10 cellular contexts compared by ENCODE assay signal in the genomic region with DNA sequence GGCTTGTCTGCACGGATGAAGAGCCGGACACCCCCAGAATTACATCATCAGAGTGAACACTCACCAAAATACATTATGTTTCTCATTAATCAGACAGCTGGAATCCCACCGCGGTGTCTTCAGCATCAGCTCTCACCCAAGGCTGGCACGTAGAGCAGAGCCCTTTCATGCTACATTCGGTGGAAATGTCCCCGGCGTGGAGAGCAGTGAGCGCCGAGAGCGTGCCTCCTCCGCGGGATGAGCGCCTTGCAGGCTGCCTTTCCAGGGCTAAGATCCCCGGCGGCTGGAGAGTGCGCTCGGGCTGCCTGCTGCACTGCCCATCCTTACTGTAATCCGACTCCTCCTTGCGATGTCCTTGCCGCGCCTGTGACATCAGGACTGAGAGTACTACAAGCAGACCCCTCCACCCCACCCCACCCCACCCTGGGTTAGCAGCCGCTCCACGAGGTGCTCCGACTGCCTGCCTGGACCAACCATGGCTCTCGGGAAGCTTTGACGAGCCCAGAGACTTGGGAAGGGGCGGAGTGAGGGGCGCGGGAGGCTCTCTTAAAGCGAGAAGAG. TPM values are rescaled to one million over a fixed set of nuclear protein-coding genes. Genes with fewer than 3 reads are reported as not detected.
A peak's percentile ranks its signal among the peaks of the same experiment; 100 is the strongest.
DNase-seq lines count a peak whose midpoint lies in the region; ATAC-seq and TF ChIP-seq lines count a peak whose summit lies in the region.
"Had no signal": no experiment of that assay in that cellular context is flagged by ENCODE, and none has a peak within 500 bp of the region (broad histone marks: within the 10 kb centered on the region; RNA-seq: fewer than 3 reads in every experiment).

A gene with protein sequence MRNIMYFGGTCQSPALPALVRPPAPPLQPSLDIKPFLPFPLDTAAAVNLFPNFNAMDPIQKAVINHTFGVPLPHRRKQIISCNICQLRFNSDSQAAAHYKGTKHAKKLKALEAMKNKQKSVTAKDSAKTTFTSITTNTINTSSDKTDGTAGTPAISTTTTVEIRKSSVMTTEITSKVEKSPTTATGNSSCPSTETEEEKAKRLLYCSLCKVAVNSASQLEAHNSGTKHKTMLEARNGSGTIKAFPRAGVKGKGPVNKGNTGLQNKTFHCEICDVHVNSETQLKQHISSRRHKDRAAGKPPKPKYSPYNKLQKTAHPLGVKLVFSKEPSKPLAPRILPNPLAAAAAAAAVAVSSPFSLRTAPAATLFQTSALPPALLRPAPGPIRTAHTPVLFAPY (minus strand): TSS at position 380 of the 561 bp plus-strand sequence. CDS start 294 bp downstream, at position 86.

- peak; percentile 56 to 63 for ATAC-seq in gastrocnemius medialis
- ATAC-seq in activated CD8-positive, alpha-beta memory T cell treated with anti-CD3 and anti-CD28 coated beads, Interleukin-2, amount 10 ng/mL, durations not matched to agents 7 days and 5 days = no peak

- H3K4me3 Mint-ChIP-seq in activated CD8-positive, alpha-beta memory T cell treated with anti-CD3 and anti-CD28 coated beads, Interleukin-2, amount 10 ng/mL, durations not matched to agents 7 days and 5 days = no peak within 1 kb of the TSS

- no peaks in the 10 kb centered on the region for H3K36me3 ChIP-seq in gastrocnemius medialis

- peak within 1 kb of the TSS; percentile 35 for H3K4me3 ChIP-seq in HFF-Myc (replicated peaks; ENCODE audit: low read depth, low read length)
- peak within 1 kb of the TSS; percentile 75 for H3K4me3 ChIP-seq in iPS-11a (ENCODE audit: low read depth, low read length)
- H3K4me3 ChIP-seq in gastrocnemius medialis = peak within 1 kb of the TSS; percentile 54 to 62 (median 56)

- CTCF ChIA-PET in activated CD8-positive, alpha-beta memory T cell treated with anti-CD3 and anti-CD28 coated beads, Interleukin-2, amount 10 ng/mL, durations not matched to agents 7 days and 5 days (lab: Charles Lee) = no interaction called here

- no peaks in the 10 kb centered on the region for H3K9me3 ChIP-seq in gastrocnemius medialis

- no peaks in the 10 kb centered on the region for H3K4me1 Mint-ChIP-seq in activated CD8-positive, alpha-beta memory T cell treated with anti-CD3 and anti-CD28 coated beads, Interleukin-2, amount 10 ng/mL, durations not matched to agents 7 days and 5 days

- peaks cover 5% of the 10 kb centered on the region for H3K27me3 Mint-ChIP-seq in activated CD8-positive, alpha-beta memory T cell treated with anti-CD3 and anti-CD28 coated beads, Interleukin-2, amount 10 ng/mL, durations not matched to agents 7 days and 5 days

- H3K27ac ChIP-seq in gastrocnemius medialis = peak within 1 kb of the TSS; percentile 30 to 75 (median 64)

- peaks cover 5 to 12% of the 10 kb centered on the region in 2 donors for H3K4me1 ChIP-seq in gastrocnemius medialis

- H3K27ac Mint-ChIP-seq in activated CD8-positive, alpha-beta memory T cell treated with anti-CD3 and anti-CD28 coated beads, Interleukin-2, amount 10 ng/mL, durations not matched to agents 7 days and 5 days = no peak within 1 kb of the TSS

- in situ Hi-C loops in gastrocnemius medialis (cut with MboI; ENCODE audit: low sequenced_read_pairs in 4 of 4) = loop anchor here in 3 of 4 donors (10.0 kb wide), 1 partner anchor 144 kb away; no protein-coding TSS in a partner anchor

- no peak for TF ChIP-seq CTCF in HFF-Myc (IDR thresholded peaks at IDR 0.05; ENCODE audit: low read depth, low read length, missing control alignments)
- TF ChIP-seq CTCF in gastrocnemius medialis (IDR thresholded peaks at IDR 0.05 in 4 of 5, conservative IDR thresholded peaks at IDR 0.05 in 1 of 5) = no peak

- peak in 1 of 2 donors; percentile 29 for TF ChIP-seq POLR2A in gastrocnemius medialis (IDR thresholded peaks at IDR 0.05)

- peaks cover 0 to 4% (median 0%) of the 10 kb centered on the region in 3 donors for H3K27me3 ChIP-seq in gastrocnemius medialis

- H3K36me3 Mint-ChIP-seq in activated CD8-positive, alpha-beta memory T cell treated with anti-CD3 and anti-CD28 coated beads, Interleukin-2, amount 10 ng/mL, durations not matched to agents 7 days and 5 days = no peaks in the 10 kb centered on the region

- DNase-seq in HFF-Myc (ENCODE audit: extremely low read depth, low read depth) = peak; percentile 7
- peak; percentile 29 for DNase-seq in brain pericyte (ENCODE audit: low read depth, low spot score)
- DNase-seq in gastrocnemius medialis = peak; percentile 21 to 22
- no peak for DNase-seq in activated CD8-positive, alpha-beta memory T cell treated with anti-CD3 and anti-CD28 coated beads, Interleukin-2, amount 10 ng/mL, durations not matched to agents 7 days and 5 days
- no peak for DNase-seq in GDM1 (lab: John Stamatoyannopoulos, UW)
- no peak for DNase-seq in epidermal melanocyte (ENCODE audit: insufficient read length, low spot score)
- no peak for DNase-seq in NCI-H510A (lab: John Stamatoyannopoulos, UW)
- DNase-seq: stimulated activated CD4-positive, alpha-beta T cell treated with anti-CD3 and anti-CD28 coated beads, Interleukin-12 subunit alpha, Interleukin-12 subunit beta, amount 100 ng/mL, for 4 hours had no signal

- H3K9me3 Mint-ChIP-seq in activated CD8-positive, alpha-beta memory T cell treated with anti-CD3 and anti-CD28 coated beads, Interleukin-2, amount 10 ng/mL, durations not matched to agents 7 days and 5 days (ENCODE audit: low read depth) = no peaks in the 10 kb centered on the region

- intact Hi-C loops in gastrocnemius medialis (cut with DNase I; ENCODE audit: low total_unique reads) = loop anchor here (10.0 kb wide), 1 partner anchor 106 kb away; no protein-coding TSS in a partner anchor

RNA-seq across cellular contexts. Expression of the gene that starts here (rescaled TPM):
- total RNA-seq in gastrocnemius medialis = 1 to 10 TPM in 2 of 4 donors, under 1 TPM in 2; 0.41 to 5.0 (median 1.6) TPM
- not detected for total RNA-seq in activated CD8-positive, alpha-beta memory T cell treated with anti-CD3 and anti-CD28 coated beads, Interleukin-2, amount 10 ng/mL, durations not matched to agents 7 days and 5 days
- total RNA-seq: T-helper 1 cell treated with Interleukin-12 subunit alpha and Interleukin-12 subunit beta and Interleukin-4 antibody, amounts not matched to agents 30 ng/mL and 1 ng/mL, for 36 hours had no signal

Comparison
In these comparisons a context has a peak if more than half of its experiments do, and no peak if none do; other contexts are left out.
1. DNase-seq: peak in HFF-Myc (single experiment), brain pericyte (single experiment) and gastrocnemius medialis (2 of 2); none in activated CD8-positive, alpha-beta memory T cell treated with anti-CD3 and anti-CD28 coated beads, Interleukin-2, amount 10 ng/mL, durations not matched to agents 7 days and 5 days (single experiment), GDM1 (single experiment), epidermal melanocyte (single experiment) and NCI-H510A (single experiment).
2. Peak in every context shown above with its lines, with median percentiles within 50 percentile points of each other: H3K4me3 ChIP-seq.